In genomic region chr5:75611324-75612210, GRCh38 we compare ENCODE assay signal across 9 cellular contexts. TPM values are rescaled to one million over a fixed set of nuclear protein-coding genes. Genes with fewer than 3 reads are reported as not detected.
DNase-seq lines count a peak whose midpoint lies in the region; ATAC-seq and TF ChIP-seq lines count a peak whose summit lies in the region.
"Had no signal": no experiment of that assay in that cellular context is flagged by ENCODE, and none has a peak within 500 bp of the region (broad histone marks: within the 10 kb centered on the region; RNA-seq: fewer than 3 reads in every experiment).

Gene ANKDD1B (plus strand): TSS chr5:75611453. CDS start chr5:75611635, 182 bp downstream.

- no peak for TF ChIP-seq CTCF in AG04449 (IDR thresholded peaks at IDR 0.05; ENCODE audit: insufficient read depth, low read length, missing control alignments)
- TF ChIP-seq CTCF in HEK293 (tag by site-specific recombination; IDR thresholded peaks at IDR 0.05): no peak
- TF ChIP-seq CTCF in choroid plexus epithelial cell (conservative IDR thresholded peaks at IDR 0.05; ENCODE audit: low read depth, low read length): no peak

- H3K4me3 ChIP-seq in AG04449 (ENCODE audit: low read depth, low read length) (peak within 1 kb of the TSS; percentile 54), HEK293 (ENCODE audit: low read depth, low read length) (peak within 1 kb of the TSS; percentile 5), choroid plexus epithelial cell (ENCODE audit: low read depth, low read length) (peak within 1 kb of the TSS; percentile 64)

- no peak within 1 kb of the TSS for H3K27ac Mint-ChIP-seq in stimulated activated naive B cell treated with anti-CD40 and anti-IgM and Interleukin-4, amounts not matched to agents 10 μg/mL and 1 μg/mL and 100 μg/mL, for 72 hours
- H3K27ac Mint-ChIP-seq: activated T-cell treated with anti-CD3 and anti-CD28 coated beads, Interleukin-2, amount 50 U/mL, for 72 hours had no signal

- CTCF ChIA-PET in AG04449 (lab: Yijun Ruan, JAX) (interaction anchor here (1.2 kb wide), 1 partner anchor 69 kb away, joined by 4 read pairs; no protein-coding TSS in a partner anchor), HEK293 (lab: Yijun Ruan, JAX) (no interaction called here)

- H3K9me3 Mint-ChIP-seq in stimulated activated naive B cell treated with anti-CD40 and anti-IgM and Interleukin-4, amounts not matched to agents 10 μg/mL and 1 μg/mL and 100 μg/mL, for 72 hours: no peaks in the 10 kb centered on the region
- H3K9me3 Mint-ChIP-seq: activated T-cell treated with anti-CD3 and anti-CD28 coated beads, Interleukin-2, amount 50 U/mL, for 72 hours had no signal

- H3K27ac ChIP-seq in HEK293 (ENCODE audit: extremely low read depth, low read depth, low read length): peak within 1 kb of the TSS; percentile 44; the same call in 1 of the 2 replicates

- H3K9me3 ChIP-seq in HEK293 (ENCODE audit: control insufficient read depth, insufficient read depth, low read depth, low read length): no peaks in the 10 kb centered on the region

- H3K36me3 Mint-ChIP-seq in stimulated activated naive B cell treated with anti-CD40 and anti-IgM and Interleukin-4, amounts not matched to agents 10 μg/mL and 1 μg/mL and 100 μg/mL, for 72 hours: peaks cover 14 to 18% of the 10 kb centered on the region in 2 donors

- peaks cover 15% of the 10 kb centered on the region for H3K4me1 ChIP-seq in HEK293 (ENCODE audit: control insufficient read depth, insufficient read depth, low read length)

- H3K4me1 Mint-ChIP-seq in stimulated activated naive B cell treated with anti-CD40 and anti-IgM and Interleukin-4, amounts not matched to agents 10 μg/mL and 1 μg/mL and 100 μg/mL, for 72 hours: peaks cover 14 to 22% of the 10 kb centered on the region in 2 donors

- peaks cover 9 to 10% of the 10 kb centered on the region in 2 donors for H3K27me3 Mint-ChIP-seq in stimulated activated naive B cell treated with anti-CD40 and anti-IgM and Interleukin-4, amounts not matched to agents 10 μg/mL and 1 μg/mL and 100 μg/mL, for 72 hours

- no peaks in the 10 kb centered on the region for H3K36me3 ChIP-seq in HEK293 (ENCODE audit: control insufficient read depth in 2 of 2, insufficient read depth in 1 of 2, low read length in 2 of 2)

- no peak for DNase-seq in AG04449 (ENCODE audit: low read depth, low spot score)
- DNase-seq in choroid plexus epithelial cell (ENCODE audit: low read depth): peak; percentile 63
- no peak for DNase-seq in left lobe of liver (ENCODE audit: low spot score)
- DNase-seq in stimulated activated naive B cell treated with anti-CD40 and anti-IgM and Interleukin-4, amounts not matched to agents 10 μg/mL and 1 μg/mL and 100 μg/mL, for 72 hours: peak; percentile 7

- H3K4me3 Mint-ChIP-seq in stimulated activated naive B cell treated with anti-CD40 and anti-IgM and Interleukin-4, amounts not matched to agents 10 μg/mL and 1 μg/mL and 100 μg/mL, for 72 hours: peak within 1 kb of the TSS; percentile 80 to 81

- POLR2A ChIA-PET in AG04449 (lab: Yijun Ruan, JAX) (interaction anchor here (0.8 kb wide), 1 partner anchor 161 kb away, joined by 4 read pairs; no protein-coding TSS in a partner anchor), HEK293 (lab: Yijun Ruan, JAX) (no interaction called here)

- ATAC-seq in left lobe of liver (peak; percentile 75), HG03442 (IDR thresholded peaks at IDR 0.05; ENCODE audit: unreplicated experiment) (no peak), GM19467 (IDR thresholded peaks at IDR 0.05; ENCODE audit: unreplicated experiment) (no peak), HG03025 (IDR thresholded peaks at IDR 0.05; ENCODE audit: low FRiP score, unreplicated experiment) (no peak)
- peak; percentile 38 to 54 for ATAC-seq in stimulated activated naive B cell treated with anti-CD40 and anti-IgM and Interleukin-4, amounts not matched to agents 10 μg/mL and 1 μg/mL and 100 μg/mL, for 72 hours (replicated peaks)

TF ChIP-seq in HEK293, 187 proteins besides CTCF, POLR2A, EP300 and RAD21 (continues in another document):
- no peak for TF ChIP-seq ZNF600 (tag by site-specific recombination; IDR thresholded peaks at IDR 0.05)
- TF ChIP-seq ZNF654 (tag by site-specific recombination; IDR thresholded peaks at IDR 0.05; ENCODE audit: low read depth): no peak
- 0 out of 2 replicates have a peak, but pooled peaks have one; percentile 11 for TF ChIP-seq PRDM6 (tag by site-specific recombination; IDR thresholded peaks at IDR 0.05)
- TF ChIP-seq, protein P1, sequence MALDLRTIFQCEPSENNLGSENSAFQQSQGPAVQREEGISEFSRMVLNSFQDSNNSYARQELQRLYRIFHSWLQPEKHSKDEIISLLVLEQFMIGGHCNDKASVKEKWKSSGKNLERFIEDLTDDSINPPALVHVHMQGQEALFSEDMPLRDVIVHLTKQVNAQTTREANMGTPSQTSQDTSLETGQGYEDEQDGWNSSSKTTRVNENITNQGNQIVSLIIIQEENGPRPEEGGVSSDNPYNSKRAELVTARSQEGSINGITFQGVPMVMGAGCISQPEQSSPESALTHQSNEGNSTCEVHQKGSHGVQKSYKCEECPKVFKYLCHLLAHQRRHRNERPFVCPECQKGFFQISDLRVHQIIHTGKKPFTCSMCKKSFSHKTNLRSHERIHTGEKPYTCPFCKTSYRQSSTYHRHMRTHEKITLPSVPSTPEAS (tag by site-specific recombination; IDR thresholded peaks at IDR 0.05): no peak
- peak; percentile 61 for TF ChIP-seq ZFHX2 (tag by site-specific recombination; conservative IDR thresholded peaks at IDR 0.05)
- TF ChIP-seq ZEB2 (tag by site-specific recombination; IDR thresholded peaks at IDR 0.05): no peak
- TF ChIP-seq ZIC2 (tag by site-specific recombination; IDR thresholded peaks at IDR 0.05): no peak
- no peak for TF ChIP-seq ZNF341 (tag by site-specific recombination; IDR thresholded peaks at IDR 0.05; ENCODE audit: low read depth)
- no peak for TF ChIP-seq ZSCAN30 (tag by site-specific recombination; IDR thresholded peaks at IDR 0.05)
- TF ChIP-seq ZNF514 (tag by site-specific recombination; IDR thresholded peaks at IDR 0.05): no peak
- TF ChIP-seq ZNF26 (tag by site-specific recombination; IDR thresholded peaks at IDR 0.05): no peak
- no peak for TF ChIP-seq ZNF248 (tag by site-specific recombination; IDR thresholded peaks at IDR 0.05)
- no peak for TF ChIP-seq BCL11A (tag by site-specific recombination; IDR thresholded peaks at IDR 0.05; ENCODE audit: low read depth)
- TF ChIP-seq ZSCAN18 (tag by site-specific recombination; IDR thresholded peaks at IDR 0.05): no peak
- no peak for TF ChIP-seq ZNF830 (tag by site-specific recombination; IDR thresholded peaks at IDR 0.05; ENCODE audit: low read depth)
- no peak for TF ChIP-seq ZBTB1 (tag by site-specific recombination; IDR thresholded peaks at IDR 0.05)
- TF ChIP-seq PRDM1 (tag by site-specific recombination; IDR thresholded peaks at IDR 0.05): no peak
- TF ChIP-seq ZNF2 (tag by site-specific recombination; IDR thresholded peaks at IDR 0.05): no peak
- TF ChIP-seq, protein P2, sequence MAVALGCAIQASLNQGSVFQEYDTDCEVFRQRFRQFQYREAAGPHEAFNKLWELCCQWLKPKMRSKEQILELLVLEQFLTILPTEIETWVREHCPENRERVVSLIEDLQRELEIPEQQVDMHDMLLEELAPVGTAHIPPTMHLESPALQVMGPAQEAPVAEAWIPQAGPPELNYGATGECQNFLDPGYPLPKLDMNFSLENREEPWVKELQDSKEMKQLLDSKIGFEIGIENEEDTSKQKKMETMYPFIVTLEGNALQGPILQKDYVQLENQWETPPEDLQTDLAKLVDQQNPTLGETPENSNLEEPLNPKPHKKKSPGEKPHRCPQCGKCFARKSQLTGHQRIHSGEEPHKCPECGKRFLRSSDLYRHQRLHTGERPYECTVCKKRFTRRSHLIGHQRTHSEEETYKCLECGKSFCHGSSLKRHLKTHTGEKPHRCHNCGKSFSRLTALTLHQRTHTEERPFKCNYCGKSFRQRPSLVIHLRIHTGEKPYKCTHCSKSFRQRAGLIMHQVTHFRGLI (tag by site-specific recombination; IDR thresholded peaks at IDR 0.05): no peak
- no peak for TF ChIP-seq ZBTB48 (tag by site-specific recombination; IDR thresholded peaks at IDR 0.05)
- TF ChIP-seq ZNF501 (tag by site-specific recombination; IDR thresholded peaks at IDR 0.05): no peak

RNA-seq across cellular contexts. Expression of gene ANKDD1B, which starts in this region (rescaled TPM):
- total RNA-seq in left lobe of liver: 0.13 TPM

Comparison
In these comparisons a context has a peak if more than half of its experiments do, and no peak if none do; other contexts are left out.
1. Peak in ATAC-seq in left lobe of liver; RNA of the gene not detected or under 1 TPM.
2. DNase-seq: peak in choroid plexus epithelial cell (single experiment) and stimulated activated naive B cell treated with anti-CD40 and anti-IgM and Interleukin-4, amounts not matched to agents 10 μg/mL and 1 μg/mL and 100 μg/mL, for 72 hours (single experiment); none in AG04449 (single experiment) and left lobe of liver (single experiment).
3. H3K4me3 ChIP-seq: peak in every context shown above with its lines; median percentile 64 in choroid plexus epithelial cell; 54 in AG04449; 5 in HEK293.
4. ATAC-seq: peak in stimulated activated naive B cell treated with anti-CD40 and anti-IgM and Interleukin-4, amounts not matched to agents 10 μg/mL and 1 μg/mL and 100 μg/mL, for 72 hours (2 of 2); none in HG03442 (single experiment), GM19467 (single experiment) and HG03025 (single experiment).